8 cellular contexts compared by ENCODE assay signal in the genomic region with DNA sequence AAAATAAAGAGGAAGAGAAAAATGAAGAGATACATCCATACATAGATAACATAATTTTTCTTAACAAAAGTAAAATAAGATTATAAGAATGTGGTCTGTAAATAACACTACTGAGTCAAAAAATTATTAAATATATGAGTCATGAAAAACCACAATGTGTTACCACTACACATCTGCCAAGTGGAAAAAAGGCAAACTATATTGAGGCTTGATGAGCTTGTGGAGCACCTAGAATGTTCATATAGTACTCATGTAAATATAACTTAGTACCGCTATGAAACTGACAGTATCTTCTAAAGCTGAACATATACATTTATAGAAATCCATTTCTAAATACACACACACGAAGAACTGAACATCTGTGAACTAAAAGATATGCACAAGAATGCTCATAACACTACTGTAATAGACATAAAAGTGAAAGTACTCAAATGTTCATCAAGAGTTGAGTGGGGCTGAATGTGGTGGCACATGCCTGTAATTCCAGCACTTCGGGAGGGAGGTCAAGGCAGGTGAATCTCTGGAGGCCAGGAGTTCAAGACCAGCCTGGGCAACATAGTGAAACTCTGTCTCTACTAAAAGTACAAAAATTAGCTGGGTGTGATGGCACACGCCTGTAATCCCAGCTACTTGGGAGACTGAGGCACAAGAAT. TPM values are rescaled to one million over a fixed set of nuclear protein-coding genes. Genes with fewer than 3 reads are reported as not detected.
DNase-seq lines count a peak whose midpoint lies in the region; ATAC-seq, FAIRE-seq and TF ChIP-seq lines count a peak whose summit lies in the region.

No MANE protein-coding gene starts in this region.

- peak in 1 of 2 experiments; percentile 57 for DNase-seq in PC-9
- DNase-seq in left lung, result no peak
- DNase-seq in H54 (ENCODE audit: insufficient read length, low spot score), result no peak
- no peak for DNase-seq in hypothalamus (lab: John Stamatoyannopoulos, UW)
- DNase-seq in COR-L47 (lab: John Stamatoyannopoulos, UW), result no peak
- no peak for DNase-seq in colonic mucosa

- ATAC-seq in GM19023 (IDR thresholded peaks at IDR 0.05; ENCODE audit: unreplicated experiment) (peak; percentile 95), HG02623 (IDR thresholded peaks at IDR 0.05; ENCODE audit: unreplicated experiment) (peak; percentile 90), left lung (peak; percentile 49)

- no peaks in the 10 kb centered on the region for H3K9me2 ChIP-seq in PC-9 (ENCODE audit: insufficient read depth)

- H2AFZ ChIP-seq in PC-9, result no peak overlapping the region

- no peaks in the 10 kb centered on the region for H3F3A ChIP-seq in PC-9 (ENCODE audit: insufficient read depth, low read depth)

- H3K9me3 ChIP-seq in PC-9 (ENCODE audit: insufficient read depth, low read depth), result peaks cover 12% of the 10 kb centered on the region
- H3K9me3 ChIP-seq in left lung, result peaks cover 0 to 11% of the 10 kb centered on the region in 2 donors
- H3K9me3 ChIP-seq in colonic mucosa, result no peaks in the 10 kb centered on the region

- H3K79me2 ChIP-seq in PC-9 (ENCODE audit: low read depth), result no peaks in the 10 kb centered on the region

- no TSS peak for BruUV-seq in PC-9 (replicated peaks; lab: Mats Ljungman, UMichigan)

- H4K20me1 ChIP-seq in PC-9 (ENCODE audit: insufficient read depth), result no peaks in the 10 kb centered on the region

- H3K36me3 ChIP-seq in PC-9 (ENCODE audit: low read depth) (no peaks in the 10 kb centered on the region), left lung (peaks cover 0 to 6% of the 10 kb centered on the region in 2 donors), colonic mucosa (no peaks in the 10 kb centered on the region)

- CTCF ChIA-PET in PC-9 (lab: Charles Lee), result no interaction called here

- H3K4me2 ChIP-seq in PC-9, result peak overlapping the region; percentile 6; the same call in 1 of the 2 replicates

- POLR2A ChIA-PET in PC-9 (lab: Charles Lee; ENCODE audit: unreplicated experiment), result no interaction called here

- no peak for TF ChIP-seq CTCF in PC-9 (conservative IDR thresholded peaks at IDR 0.05)
- no peak for TF ChIP-seq CTCF in left lung (IDR thresholded peaks at IDR 0.05)
- TF ChIP-seq CTCF in colonic mucosa (IDR thresholded peaks at IDR 0.05), result no peak

- intact Hi-C loops in PC-9 (cut with micrococcal nuclease; ENCODE audit: unreplicated experiment), result no loop called here
- intact Hi-C loops in left lung (cut with DNase I), result no loop called here
- intact Hi-C loops in colonic mucosa (cut with DNase I), result no loop called here

- no peak for FAIRE-seq in H54 (lab: Jason Lieb, UNC)

- H3K9ac ChIP-seq in colonic mucosa (ENCODE audit: low read depth in 2 of 2, low read length in 2 of 2), result no peak overlapping the region

- H3K27ac ChIP-seq in PC-9, result no peak overlapping the region
- no peak overlapping the region for H3K27ac ChIP-seq in left lung
- H3K27ac ChIP-seq in colonic mucosa, result no peak overlapping the region

- TF ChIP-seq POLR2A in H54 (IDR thresholded peaks at IDR 0.05; ENCODE audit: low read depth, low read length), result no peak

- H3K4me1 ChIP-seq in PC-9 (replicated peaks; ENCODE audit: insufficient read depth) (no peaks in the 10 kb centered on the region), left lung (peaks cover 0 to 6% of the 10 kb centered on the region in 2 donors), colonic mucosa (no peaks in the 10 kb centered on the region)

- H3K27me3 ChIP-seq in PC-9 (ENCODE audit: insufficient read depth, low read depth) (no peaks in the 10 kb centered on the region), left lung (no peaks in the 10 kb centered on the region), colonic mucosa (no peaks in the 10 kb centered on the region)

- H3K4me3 ChIP-seq in PC-9, result no peak overlapping the region
- H3K4me3 ChIP-seq in left lung, result no peak overlapping the region
- H3K4me3 ChIP-seq in colonic mucosa, result no peak overlapping the region

RNA-seq across cellular contexts. Expression of gene GBP3, which starts 18.5 kb away (rescaled TPM):
- total RNA-seq in PC-9 (2021) (17.7 and 22.6 TPM in 2 replicates), left lung (10 to 100 TPM; 31.0 to 32.6 TPM), colonic mucosa (100 to 1,000 TPM in 1 of 2 donors, 10 to 100 TPM in 1; 38.7 to 103 TPM)

RNA-seq across cellular contexts. Expression of gene GBP1, which starts 23.8 kb away (rescaled TPM):
- total RNA-seq in PC-9 (2021) (6.0 and 7.3 TPM in 2 replicates), left lung (10 to 100 TPM; 51.3 to 64.3 TPM), colonic mucosa (10 to 100 TPM; 15.0 to 25.9 TPM)

RNA-seq across cellular contexts. Expression of gene KYAT3, which starts 48.8 kb away (rescaled TPM):
- total RNA-seq in PC-9 (2021) (13.6 and 16.6 TPM in 2 replicates), left lung (10 to 100 TPM; 16.4 to 20.5 TPM), colonic mucosa (10 to 100 TPM; 19.1 to 32.3 TPM)

RNA-seq across cellular contexts. Expression of gene RBMXL1, which starts 48.8 kb away (rescaled TPM):
- total RNA-seq in PC-9 (2021) (8.2 and 9.7 TPM in 2 replicates), left lung (10 to 100 TPM; 15.3 to 16.3 TPM), colonic mucosa (10 to 100 TPM; 10.6 to 13.6 TPM)
